In the genomic region with DNA sequence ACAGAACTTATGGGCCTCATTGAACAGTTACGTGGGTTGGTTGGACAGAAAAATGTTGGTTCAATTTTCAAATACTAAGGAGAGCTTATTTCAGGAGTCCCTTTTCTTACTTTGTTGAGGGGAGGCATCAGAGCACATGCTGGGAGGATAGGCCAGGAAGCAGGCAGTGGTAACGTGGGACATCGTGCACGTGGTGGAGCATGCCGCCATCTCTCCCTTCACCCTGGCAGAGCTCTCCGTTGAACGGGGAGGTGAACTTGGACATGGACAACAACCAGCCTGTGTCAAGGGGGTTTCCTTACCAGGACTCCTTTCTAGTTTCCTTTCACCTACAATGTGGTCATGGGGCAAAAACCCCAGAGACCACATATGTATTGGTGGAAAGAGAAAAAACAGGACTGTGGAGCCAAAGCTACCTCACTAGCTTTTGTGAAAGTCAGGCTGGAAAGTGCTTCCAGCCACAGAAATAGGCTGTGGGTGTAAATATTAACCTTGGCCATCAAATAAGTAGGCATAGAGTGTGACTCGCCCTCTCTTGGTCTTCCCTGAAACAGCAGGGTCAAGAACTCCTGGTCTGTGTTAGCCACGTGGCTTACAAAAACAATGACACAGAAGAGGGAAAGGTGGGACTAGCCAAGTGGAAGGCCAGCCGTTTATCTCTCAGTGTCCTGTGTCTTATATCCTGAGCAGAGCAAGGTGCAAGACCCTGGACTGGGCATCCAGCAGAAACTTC, we compare ENCODE assay signal across 1 cellular context.
TF ChIP-seq lines count a peak whose summit lies in the region.

No MANE protein-coding gene starts in this region.

TF ChIP-seq in GM23338, 12 proteins besides CTCF, POLR2A, EP300 and RAD21 (continued from another document):
- TF ChIP-seq, protein P1, sequence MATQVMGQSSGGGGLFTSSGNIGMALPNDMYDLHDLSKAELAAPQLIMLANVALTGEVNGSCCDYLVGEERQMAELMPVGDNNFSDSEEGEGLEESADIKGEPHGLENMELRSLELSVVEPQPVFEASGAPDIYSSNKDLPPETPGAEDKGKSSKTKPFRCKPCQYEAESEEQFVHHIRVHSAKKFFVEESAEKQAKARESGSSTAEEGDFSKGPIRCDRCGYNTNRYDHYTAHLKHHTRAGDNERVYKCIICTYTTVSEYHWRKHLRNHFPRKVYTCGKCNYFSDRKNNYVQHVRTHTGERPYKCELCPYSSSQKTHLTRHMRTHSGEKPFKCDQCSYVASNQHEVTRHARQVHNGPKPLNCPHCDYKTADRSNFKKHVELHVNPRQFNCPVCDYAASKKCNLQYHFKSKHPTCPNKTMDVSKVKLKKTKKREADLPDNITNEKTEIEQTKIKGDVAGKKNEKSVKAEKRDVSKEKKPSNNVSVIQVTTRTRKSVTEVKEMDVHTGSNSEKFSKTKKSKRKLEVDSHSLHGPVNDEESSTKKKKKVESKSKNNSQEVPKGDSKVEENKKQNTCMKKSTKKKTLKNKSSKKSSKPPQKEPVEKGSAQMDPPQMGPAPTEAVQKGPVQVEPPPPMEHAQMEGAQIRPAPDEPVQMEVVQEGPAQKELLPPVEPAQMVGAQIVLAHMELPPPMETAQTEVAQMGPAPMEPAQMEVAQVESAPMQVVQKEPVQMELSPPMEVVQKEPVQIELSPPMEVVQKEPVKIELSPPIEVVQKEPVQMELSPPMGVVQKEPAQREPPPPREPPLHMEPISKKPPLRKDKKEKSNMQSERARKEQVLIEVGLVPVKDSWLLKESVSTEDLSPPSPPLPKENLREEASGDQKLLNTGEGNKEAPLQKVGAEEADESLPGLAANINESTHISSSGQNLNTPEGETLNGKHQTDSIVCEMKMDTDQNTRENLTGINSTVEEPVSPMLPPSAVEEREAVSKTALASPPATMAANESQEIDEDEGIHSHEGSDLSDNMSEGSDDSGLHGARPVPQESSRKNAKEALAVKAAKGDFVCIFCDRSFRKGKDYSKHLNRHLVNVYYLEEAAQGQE (IDR thresholded peaks at IDR 0.05; ENCODE audit: unreplicated experiment): no peak
- TF ChIP-seq, protein P2, sequence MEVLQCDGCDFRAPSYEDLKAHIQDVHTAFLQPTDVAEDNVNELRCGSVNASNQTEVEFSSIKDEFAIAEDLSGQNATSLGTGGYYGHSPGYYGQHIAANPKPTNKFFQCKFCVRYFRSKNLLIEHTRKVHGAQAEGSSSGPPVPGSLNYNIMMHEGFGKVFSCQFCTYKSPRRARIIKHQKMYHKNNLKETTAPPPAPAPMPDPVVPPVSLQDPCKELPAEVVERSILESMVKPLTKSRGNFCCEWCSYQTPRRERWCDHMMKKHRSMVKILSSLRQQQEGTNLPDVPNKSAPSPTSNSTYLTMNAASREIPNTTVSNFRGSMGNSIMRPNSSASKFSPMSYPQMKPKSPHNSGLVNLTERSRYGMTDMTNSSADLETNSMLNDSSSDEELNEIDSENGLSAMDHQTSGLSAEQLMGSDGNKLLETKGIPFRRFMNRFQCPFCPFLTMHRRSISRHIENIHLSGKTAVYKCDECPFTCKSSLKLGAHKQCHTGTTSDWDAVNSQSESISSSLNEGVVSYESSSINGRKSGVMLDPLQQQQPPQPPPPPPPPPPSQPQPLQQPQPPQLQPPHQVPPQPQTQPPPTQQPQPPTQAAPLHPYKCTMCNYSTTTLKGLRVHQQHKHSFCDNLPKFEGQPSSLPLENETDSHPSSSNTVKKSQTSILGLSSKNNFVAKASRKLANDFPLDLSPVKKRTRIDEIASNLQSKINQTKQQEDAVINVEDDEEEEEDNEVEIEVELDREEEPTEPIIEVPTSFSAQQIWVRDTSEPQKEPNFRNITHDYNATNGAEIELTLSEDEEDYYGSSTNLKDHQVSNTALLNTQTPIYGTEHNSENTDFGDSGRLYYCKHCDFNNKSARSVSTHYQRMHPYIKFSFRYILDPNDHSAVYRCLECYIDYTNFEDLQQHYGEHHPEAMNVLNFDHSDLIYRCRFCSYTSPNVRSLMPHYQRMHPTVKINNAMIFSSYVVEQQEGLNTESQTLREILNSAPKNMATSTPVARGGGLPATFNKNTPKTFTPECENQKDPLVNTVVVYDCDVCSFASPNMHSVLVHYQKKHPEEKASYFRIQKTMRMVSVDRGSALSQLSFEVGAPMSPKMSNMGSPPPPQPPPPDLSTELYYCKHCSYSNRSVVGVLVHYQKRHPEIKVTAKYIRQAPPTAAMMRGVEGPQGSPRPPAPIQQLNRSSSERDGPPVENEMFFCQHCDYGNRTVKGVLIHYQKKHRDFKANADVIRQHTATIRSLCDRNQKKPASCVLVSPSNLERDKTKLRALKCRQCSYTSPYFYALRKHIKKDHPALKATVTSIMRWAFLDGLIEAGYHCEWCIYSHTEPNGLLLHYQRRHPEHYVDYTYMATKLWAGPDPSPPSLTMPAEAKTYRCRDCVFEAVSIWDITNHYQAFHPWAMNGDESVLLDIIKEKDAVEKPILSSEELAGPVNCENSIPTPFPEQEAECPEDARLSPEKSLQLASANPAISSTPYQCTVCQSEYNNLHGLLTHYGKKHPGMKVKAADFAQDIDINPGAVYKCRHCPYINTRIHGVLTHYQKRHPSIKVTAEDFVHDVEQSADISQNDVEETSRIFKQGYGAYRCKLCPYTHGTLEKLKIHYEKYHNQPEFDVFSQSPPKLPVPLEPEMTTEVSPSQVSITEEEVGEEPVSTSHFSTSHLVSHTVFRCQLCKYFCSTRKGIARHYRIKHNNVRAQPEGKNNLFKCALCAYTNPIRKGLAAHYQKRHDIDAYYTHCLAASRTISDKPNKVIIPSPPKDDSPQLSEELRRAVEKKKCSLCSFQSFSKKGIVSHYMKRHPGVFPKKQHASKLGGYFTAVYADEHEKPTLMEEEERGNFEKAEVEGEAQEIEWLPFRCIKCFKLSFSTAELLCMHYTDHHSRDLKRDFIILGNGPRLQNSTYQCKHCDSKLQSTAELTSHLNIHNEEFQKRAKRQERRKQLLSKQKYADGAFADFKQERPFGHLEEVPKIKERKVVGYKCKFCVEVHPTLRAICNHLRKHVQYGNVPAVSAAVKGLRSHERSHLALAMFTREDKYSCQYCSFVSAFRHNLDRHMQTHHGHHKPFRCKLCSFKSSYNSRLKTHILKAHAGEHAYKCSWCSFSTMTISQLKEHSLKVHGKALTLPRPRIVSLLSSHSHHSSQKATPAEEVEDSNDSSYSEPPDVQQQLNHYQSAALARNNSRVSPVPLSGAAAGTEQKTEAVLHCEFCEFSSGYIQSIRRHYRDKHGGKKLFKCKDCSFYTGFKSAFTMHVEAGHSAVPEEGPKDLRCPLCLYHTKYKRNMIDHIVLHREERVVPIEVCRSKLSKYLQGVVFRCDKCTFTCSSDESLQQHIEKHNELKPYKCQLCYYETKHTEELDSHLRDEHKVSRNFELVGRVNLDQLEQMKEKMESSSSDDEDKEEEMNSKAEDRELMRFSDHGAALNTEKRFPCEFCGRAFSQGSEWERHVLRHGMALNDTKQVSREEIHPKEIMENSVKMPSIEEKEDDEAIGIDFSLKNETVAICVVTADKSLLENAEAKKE (CRISPR knock-in tag; IDR thresholded peaks at IDR 0.05): no peak
- no peak for TF ChIP-seq EZH2phosphoT487 (IDR thresholded peaks at IDR 0.05; ENCODE audit: unreplicated experiment)
